Comparison of ENCODE assay signal across 22 cellular contexts in the genomic region with DNA sequence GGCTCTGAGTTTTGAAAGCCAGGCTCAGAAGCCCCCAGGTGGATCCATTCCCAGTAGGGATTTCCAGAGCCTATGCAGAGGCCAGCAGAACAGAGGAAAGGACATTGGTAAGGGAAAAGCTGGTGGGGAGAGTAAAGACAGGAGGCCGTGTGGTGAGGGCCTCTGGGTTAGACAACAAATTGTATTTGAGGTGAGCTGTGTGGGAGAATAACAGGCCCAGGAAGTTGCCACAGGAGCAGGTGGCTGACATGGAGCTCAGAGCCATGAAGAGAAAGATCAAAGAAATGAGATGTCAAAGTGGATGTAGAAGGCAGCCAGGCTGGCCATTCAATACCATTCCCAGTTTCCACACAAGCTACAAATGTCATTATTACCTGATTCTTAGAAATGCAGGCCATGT.
"Had no signal": no experiment of that assay in that cellular context is flagged by ENCODE, and none has a peak within 500 bp of the region (broad histone marks: within the 10 kb centered on the region; RNA-seq: fewer than 3 reads in every experiment).

No MANE protein-coding gene starts in this region.

- H3K27me3 Mint-ChIP-seq: naive B cell had no signal

- H3K27me3 ChIP-seq: adrenal gland, heart left ventricle, ovary, tibial artery had no signal

- H3K9me3 ChIP-seq: adrenal gland, gastroesophageal sphincter, heart left ventricle, left ventricle myocardium inferior, ovary, psoas muscle, tibial artery had no signal

- H3K4me3 Mint-ChIP-seq: naive B cell had no signal

- H3K36me3 Mint-ChIP-seq: naive B cell had no signal

- FAIRE-seq: astrocyte, bronchial epithelial cell, TTC549 had no signal

- H3K4me1 ChIP-seq: adrenal gland, heart left ventricle, left ventricle myocardium inferior, psoas muscle, tibial artery had no signal

- H3K36me3 ChIP-seq: adrenal gland, gastroesophageal sphincter, left ventricle myocardium inferior, ovary, tibial artery had no signal

- H3K27ac ChIP-seq: adrenal gland, gastroesophageal sphincter, heart left ventricle, left ventricle myocardium inferior, ovary, psoas muscle, tibial artery had no signal

- DNase-seq: activated CD4-positive, alpha-beta T cell treated with anti-CD3 and anti-CD28 coated beads for 4 hours; activated naive CD4-positive, alpha-beta T cell; adrenal gland; effector CD4-positive, alpha-beta T cell; heart left ventricle; kidney glomerular epithelial cell; left ventricle myocardium inferior; mammary epithelial cell; naive B cell; ovary; psoas muscle; right cardiac atrium; stimulated activated CD4-positive, alpha-beta T cell treated with anti-CD3 and anti-CD28 coated beads, Interleukin-2, amount 100 ng/mL, for 24 hours; stimulated activated naive CD8-positive, alpha-beta T cell treated with anti-CD3 and anti-CD28 coated beads, Interleukin-15, Interleukin-2, amounts not matched to agents 100 U/mL and 50 U/mL, for 24 hours; substantia nigra; tibial artery had no signal

- ATAC-seq: esophagus mucosa; gastroesophageal sphincter; heart left ventricle; psoas muscle; right cardiac atrium; SK-N-SH treated with all-trans-retinoic acid at 6 μM for 48 hours; stimulated activated naive CD8-positive, alpha-beta T cell treated with anti-CD3 and anti-CD28 coated beads, Interleukin-15, Interleukin-2, amounts not matched to agents 100 U/mL and 50 U/mL, for 24 hours had no signal

- H3K4me3 ChIP-seq: adrenal gland, gastroesophageal sphincter, heart left ventricle, left ventricle myocardium inferior, ovary, psoas muscle, tibial artery had no signal
